16 cellular contexts compared by ENCODE assay signal in the genomic region with DNA sequence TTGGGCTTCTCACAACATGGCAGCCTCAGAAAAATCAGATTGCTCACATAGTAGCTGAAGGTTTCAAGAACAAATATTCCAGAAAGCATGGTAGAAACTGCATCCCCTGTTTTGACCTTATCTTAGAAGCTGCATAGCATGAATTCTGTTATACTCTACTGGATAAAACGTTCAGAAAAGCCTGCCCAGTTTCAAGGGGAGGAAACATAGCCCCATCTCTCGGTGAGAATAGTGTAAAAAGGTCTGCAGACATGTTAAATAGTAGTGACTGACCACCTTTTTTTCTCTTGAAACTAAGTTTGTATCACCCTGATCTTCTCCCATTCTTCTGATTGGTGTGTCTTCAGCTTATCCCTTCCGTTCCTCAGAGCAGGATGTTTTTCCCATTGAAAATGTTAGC. TPM values are rescaled to one million over a fixed set of nuclear protein-coding genes. Genes with fewer than 3 reads are reported as not detected.
"Had no signal": no experiment of that assay in that cellular context is flagged by ENCODE, and none has a peak within 500 bp of the region (broad histone marks: within the 10 kb centered on the region; RNA-seq: fewer than 3 reads in every experiment).

No MANE protein-coding gene starts in this region.

- H3K4me1 ChIP-seq: adrenal gland, body of pancreas, lower lobe of right lung had no signal

- H3K4me3 Mint-ChIP-seq: activated CD4-positive, alpha-beta T cell treated with anti-CD3 and anti-CD28 coated beads, Interleukin-2, amount 10 ng/mL, durations not matched to agents 7 days and 5 days; activated naive CD4-positive, alpha-beta T cell treated with anti-CD3 and anti-CD28 coated beads for 36 hours; naive thymus-derived CD4-positive, alpha-beta T cell; stimulated activated naive CD8-positive, alpha-beta T cell treated with anti-CD3 and anti-CD28 coated beads, Interleukin-15, amount 100 ng/mL, for 72 hours; T-helper 1 cell treated with Interleukin-12 subunit alpha and Interleukin-12 subunit beta and Interleukin-4 antibody, amounts not matched to agents 30 μg/mL and 1 μg/mL, for 36 hours; WTC11 had no signal

- H3K27ac ChIP-seq: adrenal gland, body of pancreas, lower lobe of right lung, neutrophil, thoracic aorta had no signal

- H3K9me3 ChIP-seq: adrenal gland, body of pancreas, lower lobe of right lung, neutrophil, thoracic aorta had no signal

- H3K4me1 Mint-ChIP-seq: activated CD4-positive, alpha-beta T cell treated with anti-CD3 and anti-CD28 coated beads, Interleukin-2, amount 10 ng/mL, durations not matched to agents 7 days and 5 days; stimulated activated naive CD8-positive, alpha-beta T cell treated with anti-CD3 and anti-CD28 coated beads, Interleukin-15, amount 100 ng/mL, for 72 hours had no signal

- H3K4me3 ChIP-seq: adrenal gland, body of pancreas, lower lobe of right lung, thoracic aorta had no signal

- ATAC-seq: body of pancreas; lower lobe of right lung; naive thymus-derived CD4-positive, alpha-beta T cell; stimulated activated naive CD8-positive, alpha-beta T cell treated with anti-CD3 and anti-CD28 coated beads, Interleukin-15, amount 100 ng/mL, for 72 hours; WTC11 had no signal

- H3K9me3 Mint-ChIP-seq: activated CD4-positive, alpha-beta T cell treated with anti-CD3 and anti-CD28 coated beads, Interleukin-2, amount 10 ng/mL, durations not matched to agents 7 days and 5 days; activated naive CD4-positive, alpha-beta T cell treated with anti-CD3 and anti-CD28 coated beads for 36 hours; naive thymus-derived CD4-positive, alpha-beta T cell; stimulated activated naive CD8-positive, alpha-beta T cell treated with anti-CD3 and anti-CD28 coated beads, Interleukin-15, amount 100 ng/mL, for 72 hours; T-helper 1 cell treated with Interleukin-12 subunit alpha and Interleukin-12 subunit beta and Interleukin-4 antibody, amounts not matched to agents 30 μg/mL and 1 μg/mL, for 36 hours; WTC11 had no signal

- H3K27ac Mint-ChIP-seq: activated CD4-positive, alpha-beta T cell treated with anti-CD3 and anti-CD28 coated beads, Interleukin-2, amount 10 ng/mL, durations not matched to agents 7 days and 5 days; activated naive CD4-positive, alpha-beta T cell treated with anti-CD3 and anti-CD28 coated beads for 36 hours; naive thymus-derived CD4-positive, alpha-beta T cell; stimulated activated naive CD8-positive, alpha-beta T cell treated with anti-CD3 and anti-CD28 coated beads, Interleukin-15, amount 100 ng/mL, for 72 hours; T-helper 1 cell treated with Interleukin-12 subunit alpha and Interleukin-12 subunit beta and Interleukin-4 antibody, amounts not matched to agents 30 μg/mL and 1 μg/mL, for 36 hours; WTC11 had no signal

- H3K27me3 ChIP-seq: adrenal gland, body of pancreas, neutrophil had no signal

- H3K36me3 Mint-ChIP-seq: naive thymus-derived CD4-positive, alpha-beta T cell; WTC11 had no signal

- H3K36me3 ChIP-seq: adrenal gland, lower lobe of right lung, neutrophil, thoracic aorta had no signal

- DNase-seq: activated CD4-positive, alpha-beta T cell treated with anti-CD3 and anti-CD28 coated beads, Interleukin-2, amount 10 ng/mL, durations not matched to agents 7 days and 5 days; activated CD8-positive, alpha-beta memory T cell treated with anti-CD3 and anti-CD28 coated beads for 24 hours; activated naive CD4-positive, alpha-beta T cell treated with anti-CD3 and anti-CD28 coated beads for 36 hours; adrenal gland; body of pancreas; hypothalamus; lower lobe of right lung; naive thymus-derived CD4-positive, alpha-beta T cell; retina; stimulated activated CD4-positive, alpha-beta T cell treated with anti-CD3 and anti-CD28 coated beads, Interleukin-15, amount 100 ng/mL, for 24 hours; stimulated activated CD4-positive, alpha-beta T cell treated with anti-CD3 and anti-CD28 coated beads, Interleukin-4, amount 100 ng/mL, for 4 hours; stimulated activated naive CD8-positive, alpha-beta T cell treated with anti-CD3 and anti-CD28 coated beads, Interleukin-15, amount 100 ng/mL, for 72 hours had no signal

RNA-seq across cellular contexts. Expression of gene MARCKS, which starts 50.0 kb away (rescaled TPM):
- polyA plus RNA-seq: naive thymus-derived CD4-positive, alpha-beta T cell had no signal
